8 cellular contexts compared by ENCODE assay signal in genomic region chr15:45402955-45403892, GRCh38. TPM values are rescaled to one million over a fixed set of nuclear protein-coding genes. Genes with fewer than 3 reads are reported as not detected.
DNase-seq lines count a peak whose midpoint lies in the region; ATAC-seq and TF ChIP-seq lines count a peak whose summit lies in the region.

No MANE protein-coding gene starts in this region.

- peaks cover 30% of the 10 kb centered on the region for H4K20me1 ChIP-seq in smooth muscle cell (ENCODE audit: low read depth)

- CTCF ChIA-PET in AG04449 (lab: Yijun Ruan, JAX), result interaction anchor here (1.0 to 8.8 kb wide), 16 partner anchors 25 to 285 kb away, joined by 3 to 107 read pairs (median 6); no protein-coding TSS in a partner anchor

- peak; percentile 25 for ATAC-seq in GM18873 (IDR thresholded peaks at IDR 0.05; ENCODE audit: low FRiP score, unreplicated experiment)
- peak; percentile 27 for ATAC-seq in HG03108 (IDR thresholded peaks at IDR 0.05; ENCODE audit: unreplicated experiment)

- peaks cover 31% of the 10 kb centered on the region for H3K79me2 ChIP-seq in smooth muscle cell (ENCODE audit: low read depth)

- H3K27ac ChIP-seq in SJCRH30 (peak overlapping the region; percentile 70), iPS-18a (ENCODE audit: low read length) (no peak overlapping the region), smooth muscle cell (ENCODE audit: low read depth) (no peak overlapping the region)

- POLR2A ChIA-PET in AG04449 (lab: Yijun Ruan, JAX), result interaction anchor here (1.1 to 1.7 kb wide), 4 partner anchors 12 to 240 kb away, joined by 6 to 10 read pairs (median 8); partner anchors contain the start of gene BLOC1S6

- H3K4me2 ChIP-seq in smooth muscle cell, result peak overlapping the region; percentile 90

- no peak for DNase-seq in AG04449 (ENCODE audit: low read depth, low spot score)
- peak; percentile 43 to 57 for DNase-seq in SJCRH30
- peak; percentile 56 for DNase-seq in astrocyte of the hippocampus (ENCODE audit: low read depth, low spot score)
- no peak for DNase-seq in smooth muscle cell (lab: John Stamatoyannopoulos, UW; ENCODE audit: unreplicated experiment)
- no peak for DNase-seq in DMS79 (lab: John Stamatoyannopoulos, UW)

- H3K4me3 ChIP-seq in AG04449 (ENCODE audit: low read depth, low read length), result peak overlapping the region; percentile 82
- H3K4me3 ChIP-seq in SJCRH30, result peak overlapping the region; percentile 86
- peak overlapping the region; percentile 97 for H3K4me3 ChIP-seq in iPS-18a (ENCODE audit: low read length)
- peak overlapping the region; percentile 92 for H3K4me3 ChIP-seq in smooth muscle cell

- no peak for TF ChIP-seq CTCF in AG04449 (IDR thresholded peaks at IDR 0.05; ENCODE audit: insufficient read depth, low read length, missing control alignments)
- TF ChIP-seq CTCF in smooth muscle cell (IDR thresholded peaks at IDR 0.05; ENCODE audit: borderline replicate concordance, insufficient read depth, poor library complexity, severe bottlenecking), result no peak

- peaks cover 7% of the 10 kb centered on the region; the same call in 1 of the 2 replicates for H3K4me1 ChIP-seq in SJCRH30
- H3K4me1 ChIP-seq in iPS-18a (ENCODE audit: control insufficient read depth, low read depth, low read length), result peaks cover 8% of the 10 kb centered on the region
- H3K4me1 ChIP-seq in smooth muscle cell (ENCODE audit: low read depth), result peaks cover 12% of the 10 kb centered on the region

- H3F3A ChIP-seq in smooth muscle cell (ENCODE audit: low read depth), result no peaks in the 10 kb centered on the region

- H2AFZ ChIP-seq in smooth muscle cell (ENCODE audit: low read depth), result peak overlapping the region; percentile 91

- H3K36me3 ChIP-seq in SJCRH30, result peaks cover 32% of the 10 kb centered on the region
- peaks cover 28% of the 10 kb centered on the region for H3K36me3 ChIP-seq in iPS-18a (ENCODE audit: control insufficient read depth, low read depth, low read length)
- H3K36me3 ChIP-seq in smooth muscle cell (ENCODE audit: low read depth), result peaks cover 16% of the 10 kb centered on the region

- H3K9ac ChIP-seq in iPS-18a (ENCODE audit: low read length) (peak overlapping the region; percentile 87), smooth muscle cell (ENCODE audit: low read depth) (peak overlapping the region; percentile 81)

- no peaks in the 10 kb centered on the region for H3K9me3 ChIP-seq in SJCRH30 (replicated peaks)
- H3K9me3 ChIP-seq in iPS-18a (ENCODE audit: control insufficient read depth, low read depth, low read length), result no peaks in the 10 kb centered on the region
- H3K9me3 ChIP-seq in smooth muscle cell (replicated peaks; ENCODE audit: low read depth), result no peaks in the 10 kb centered on the region

- H3K27me3 ChIP-seq in SJCRH30, result no peaks in the 10 kb centered on the region
- no peaks in the 10 kb centered on the region for H3K27me3 ChIP-seq in iPS-18a (ENCODE audit: control insufficient read depth, insufficient read depth, low read length)
- H3K27me3 ChIP-seq in smooth muscle cell (ENCODE audit: low read depth), result peaks cover 3% of the 10 kb centered on the region

- WGBS in smooth muscle cell (ENCODE audit: low lambda C conversion rate), result 1% methylated on average over 74 of the region's 79 CpGs

RNA-seq across cellular contexts. Expression of gene GATM, which starts 24.9 kb away (rescaled TPM):
- 226 and 232 TPM in 2 replicates for total RNA-seq in SJCRH30 (2014; rRNA removed; shearing (Covaris generic))
- 0.67 and 1.1 TPM in 2 replicates for total RNA-seq in smooth muscle cell
- 1.1 and 1.7 TPM in 2 replicates for polyA plus RNA-seq in smooth muscle cell

Comparison
In these comparisons a context has a peak if more than half of its experiments do, and no peak if none do; other contexts are left out.
1. DNase-seq: peak in SJCRH30 (2 of 2) and astrocyte of the hippocampus (single experiment); none in AG04449 (single experiment), smooth muscle cell (single experiment) and DMS79 (single experiment).
2. RNA of gene GATM, which starts 24.9 kb away (total RNA-seq): 226 to 232 TPM in SJCRH30; 0.67 to 1.1 TPM in smooth muscle cell; every median in the first group is over 100 times any median in the second.
3. Peak in every context shown above with its lines, with median percentiles within 50 percentile points of each other: H3K4me3 ChIP-seq.